In genomic region chr19:12678039-12678438, GRCh38 we compare ENCODE assay signal across 8 cellular contexts. TPM values are rescaled to one million over a fixed set of nuclear protein-coding genes. Genes with fewer than 3 reads are reported as not detected.
"Had no signal": no experiment of that assay in that cellular context is flagged by ENCODE, and none has a peak within 500 bp of the region (broad histone marks: within the 10 kb centered on the region; RNA-seq: fewer than 3 reads in every experiment).

No MANE protein-coding gene starts in this region.

RNA-seq across cellular contexts. Expression of gene GNG14, which starts 9.8 kb away (rescaled TPM):
- total RNA-seq: K562, M059J, NCI-H460, PC-9, Right ventricle myocardium superior, RPMI7951, SJSA1 had no signal
- polyA plus RNA-seq: K562, SK-N-SH had no signal
